ENCODE assay signal across 10 cellular contexts in the genomic region with DNA sequence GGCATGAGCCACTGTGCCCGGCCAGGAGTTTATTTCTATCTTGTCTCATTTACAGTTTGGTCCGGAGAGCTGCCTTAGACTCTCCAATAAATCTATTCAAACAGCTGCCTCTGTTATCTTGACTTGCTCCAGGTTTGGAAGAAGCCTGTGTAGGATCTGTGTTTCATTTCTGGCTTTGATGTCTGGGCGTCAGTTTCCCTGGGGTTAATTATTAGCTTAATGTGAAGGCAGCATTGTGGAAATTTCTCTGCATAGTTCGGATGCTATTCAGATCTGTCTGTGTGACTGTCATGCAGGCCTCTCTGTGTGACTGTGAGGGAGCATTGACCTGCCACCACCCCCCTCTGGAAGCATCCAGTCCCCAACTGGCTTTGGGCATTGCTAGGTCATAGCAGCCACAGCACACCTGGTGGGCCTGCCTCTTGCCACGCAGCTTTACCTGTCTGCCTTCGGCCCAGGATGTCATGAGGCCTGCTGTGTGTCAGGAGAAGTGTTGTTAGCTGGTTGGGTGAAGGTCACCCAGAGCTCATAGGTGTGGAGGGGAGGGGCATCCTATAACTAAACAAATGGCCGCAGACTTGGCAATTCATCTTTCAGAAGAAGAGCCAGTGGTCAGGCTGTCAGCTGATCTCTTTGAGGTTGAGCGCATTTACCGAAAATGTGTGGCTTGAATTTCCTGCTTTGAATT.
DNase-seq lines count a peak whose midpoint lies in the region; ATAC-seq and TF ChIP-seq lines count a peak whose summit lies in the region.
"Had no signal": no experiment of that assay in that cellular context is flagged by ENCODE, and none has a peak within 500 bp of the region (broad histone marks: within the 10 kb centered on the region; RNA-seq: fewer than 3 reads in every experiment).

No MANE protein-coding gene starts in this region.

- H3K36me3 Mint-ChIP-seq in memory B cell = peaks cover 23% of the 10 kb centered on the region

- H3K27ac Mint-ChIP-seq in memory B cell = peak overlapping the region; percentile 91

- peak; percentile 39 for ATAC-seq in memory B cell (ENCODE audit: low read depth)
- ATAC-seq in HG03378 (IDR thresholded peaks at IDR 0.05; ENCODE audit: unreplicated experiment) = no peak
- ATAC-seq in GM19463 (IDR thresholded peaks at IDR 0.05; ENCODE audit: unreplicated experiment) = no peak

- H3K27ac ChIP-seq in BLaER1 (peak overlapping the region; percentile 40; the same call in 1 of the 2 replicates), RWPE1 (peak overlapping the region; percentile 51)
- H3K27ac ChIP-seq: SJSA1 had no signal

- H3K4me1 ChIP-seq in BLaER1 = peaks cover 15% of the 10 kb centered on the region
- H3K4me1 ChIP-seq: SJSA1 had no signal

- H3K4me3 Mint-ChIP-seq in memory B cell = peak overlapping the region; percentile 74

- H3K36me3 ChIP-seq in BLaER1 = peaks cover 74% of the 10 kb centered on the region

- POLR2A ChIA-PET in RWPE1 (lab: Yijun Ruan, JAX; ENCODE audit: low non-redundant PET) = interaction anchor here (0.6 kb wide), 1 partner anchor 25 kb away, joined by 6 read pairs; no protein-coding TSS in a partner anchor

- H3K4me1 Mint-ChIP-seq in memory B cell = peaks cover 39% of the 10 kb centered on the region

- TF ChIP-seq CTCF in RWPE1 (conservative IDR thresholded peaks at IDR 0.05; ENCODE audit: low read depth) = no peak

- peak overlapping the region; percentile 43 for H3K4me2 ChIP-seq in BLaER1

- peaks cover 96% of the 10 kb centered on the region for H4K20me1 ChIP-seq in BLaER1

- no peaks in the 10 kb centered on the region for H3K9me3 ChIP-seq in BLaER1
- H3K9me3 ChIP-seq: SJSA1 had no signal

- H3K9me3 Mint-ChIP-seq in memory B cell = no peaks in the 10 kb centered on the region

- H3K27me3 ChIP-seq in BLaER1 = no peaks in the 10 kb centered on the region
- H3K27me3 ChIP-seq: SJSA1 had no signal

- CTCF ChIA-PET in RWPE1 (lab: Yijun Ruan, JAX) = no interaction called here

- DNase-seq in GM19238 (ENCODE audit: insufficient read length, low spot score) (peak; percentile 39), RWPE1 (ENCODE audit: low spot score) (no peak), memory B cell (ENCODE audit: low spot score in 2 of 2) (no peak), NCI-H1417 treated with DMSO at 0.1 percent for 48 hours (lab: John Stamatoyannopoulos, UW) (no peak), DMS153 (lab: John Stamatoyannopoulos, UW) (no peak)
- DNase-seq: HCEC 1CT had no signal

- no peak overlapping the region for H3K9ac ChIP-seq in BLaER1

- H3K4me3 ChIP-seq in BLaER1 = no peak overlapping the region
- H3K4me3 ChIP-seq: SJSA1 had no signal

- H3K27me3 Mint-ChIP-seq in memory B cell = no peaks in the 10 kb centered on the region
